In genomic region chr15:64211696-64212095, GRCh38 we compare ENCODE assay signal across 38 cellular contexts.
"Had no signal": no experiment of that assay in that cellular context is flagged by ENCODE, and none has a peak within 500 bp of the region (broad histone marks: within the 10 kb centered on the region; RNA-seq: fewer than 3 reads in every experiment).

No MANE protein-coding gene starts in this region.

- H3K4me1 ChIP-seq: Peyer's patch had no signal

- H3K4me3 ChIP-seq: MG63, Peyer's patch, SJSA1 had no signal

- H3K27ac ChIP-seq: brain microvascular endothelial cell, Peyer's patch, SJSA1, VCaP had no signal

- H3K9me3 ChIP-seq: MG63, Peyer's patch, SJSA1, SK-N-SH had no signal

- DNase-seq: activated B cell treated with CpG ODN at 0.5 μM for 24 hours; activated CD4-positive, alpha-beta memory T cell treated with anti-CD3 and anti-CD28 coated beads for 36 hours; activated CD4-positive, alpha-beta T cell treated with anti-CD3 and anti-CD28 coated beads for 4 hours; activated CD4-positive, alpha-beta T cell treated with anti-CD3 and anti-CD28 coated beads, Interleukin-2, amount 50 U/mL, for 1 hour; activated CD4-positive, CD25-positive, alpha-beta regulatory T cell treated with anti-CD3 and anti-CD28 coated beads, Interleukin-2, amount 50 U/mL, for 72 hours; activated effector memory CD4-positive, alpha-beta T cell treated with anti-CD3 and anti-CD28 coated beads, Interleukin-2, amount 50 U/mL, for 16 hours; activated naive CD4-positive, alpha-beta T cell; activated naive CD4-positive, alpha-beta T cell treated with anti-CD3 and anti-CD28 coated beads, Interleukin-2, amount 50 U/mL, for 16 hours; activated naive CD8-positive, alpha-beta T cell treated with anti-CD3 and anti-CD28 coated beads for 36 hours; activated T-cell treated with anti-CD3 and anti-CD28 coated beads, Interleukin-2, amount 50 U/mL, for 1 hour; activated T-cell treated with anti-CD3 and anti-CD28 coated beads, Interleukin-2, amount 50 U/mL, for 72 hours; amniotic stem cell; aorta; brain microvascular endothelial cell; central memory CD4-positive, alpha-beta T cell; Karpas-422; MG63; NCI-H1048; NCI-H1105 treated with DMSO at 0.1 percent for 48 hours; NCI-H1436; NCI-H1694; NCI-H1930; NCI-H2081 treated with DMSO at 0.1 percent for 48 hours; NCI-H226; NCI-H446 treated with DMSO at 0.1 percent for 48 hours; NCI-H524; NCI-H69; PC-3; Peyer's patch; RPMI8226; SHP77 treated with DMSO at 0.1 percent for 48 hours; SK-N-SH; T-cell; T-helper 17 cell; T-helper 9 cell had no signal

- ATAC-seq: activated T-cell treated with anti-CD3 and anti-CD28 coated beads, Interleukin-2, amount 50 U/mL, for 72 hours; activated T-helper 17 cell treated with anti-CD3 and anti-CD28 coated beads, Interleukin-2, amount 50 U/mL, for 72 hours; PC-3; T-cell; T-helper 17 cell had no signal

- H3K9ac ChIP-seq: SK-N-SH had no signal

- H3K4me2 ChIP-seq: SK-N-SH had no signal

- H3K27me3 ChIP-seq: brain microvascular endothelial cell, MG63, Peyer's patch, SJSA1 had no signal
